In the genomic region with DNA sequence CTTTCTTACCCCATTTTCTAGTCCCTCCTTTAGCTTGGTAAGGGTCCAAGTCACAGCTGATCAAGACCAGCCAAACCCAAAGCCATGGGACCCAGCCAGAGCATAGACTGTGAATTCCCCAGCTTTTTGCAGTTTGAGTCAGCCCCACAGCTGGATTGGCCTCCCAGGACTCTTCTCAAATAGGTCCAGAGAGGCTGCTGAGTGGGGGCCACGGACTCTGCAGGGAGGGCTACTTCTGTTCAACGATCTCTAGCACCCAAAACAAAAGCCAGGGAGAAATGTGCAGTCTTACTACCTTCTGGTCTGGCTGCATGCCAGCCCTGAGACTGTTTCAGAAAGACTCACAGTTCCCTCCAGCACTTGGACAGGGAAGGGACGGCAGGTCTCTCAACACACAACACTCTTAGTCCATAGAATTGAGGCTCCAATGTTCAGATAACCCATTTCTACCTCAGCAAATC, we compare ENCODE assay signal across 8 cellular contexts. TPM values are rescaled to one million over a fixed set of nuclear protein-coding genes. Genes with fewer than 3 reads are reported as not detected.
A peak's percentile ranks its signal among the peaks of the same experiment; 100 is the strongest.
DNase-seq lines count a peak whose midpoint lies in the region; ATAC-seq, FAIRE-seq and TF ChIP-seq lines count a peak whose summit lies in the region.

No MANE protein-coding gene starts in this region.

- H3K4me1 Mint-ChIP-seq in activated CD4-positive, alpha-beta memory T cell treated with anti-CD3 and anti-CD28 coated beads, Interleukin-2, amount 10 ng/mL, durations not matched to agents 7 days and 5 days = peaks cover 61% of the 10 kb centered on the region

- H3K27ac Mint-ChIP-seq in activated CD4-positive, alpha-beta memory T cell treated with anti-CD3 and anti-CD28 coated beads, Interleukin-2, amount 10 ng/mL, durations not matched to agents 7 days and 5 days = peak overlapping the region; percentile 81

- peaks cover 45% of the 10 kb centered on the region for H3K36me3 Mint-ChIP-seq in activated CD4-positive, alpha-beta memory T cell treated with anti-CD3 and anti-CD28 coated beads, Interleukin-2, amount 10 ng/mL, durations not matched to agents 7 days and 5 days (ENCODE audit: low read depth)

- POLR2A ChIA-PET in activated CD4-positive, alpha-beta memory T cell treated with anti-CD3 and anti-CD28 coated beads, Interleukin-2, amount 10 ng/mL, durations not matched to agents 7 days and 5 days (lab: Charles Lee) = interaction anchor here (0.9 to 10.2 kb wide), 4 partner anchors 10 to 84 kb away, joined by 3 to 205 read pairs (median 24); a partner anchor contains a TSS

- H3K9me3 ChIP-seq in gastroesophageal sphincter = no peaks in the 10 kb centered on the region

- DNase-seq in AG09319 (ENCODE audit: extremely low read depth, low read depth) (peak; percentile 64), GM19239 (ENCODE audit: insufficient read length, low spot score) (no peak), iris pigment epithelial cell (ENCODE audit: low read depth) (peak; percentile 58), T1000 (lab: John Stamatoyannopoulos, UW) (no peak), NCI-H2171 (lab: John Stamatoyannopoulos, UW) (no peak)
- no peak for DNase-seq in activated CD4-positive, alpha-beta memory T cell treated with anti-CD3 and anti-CD28 coated beads, Interleukin-2, amount 10 ng/mL, durations not matched to agents 7 days and 5 days

- CTCF ChIA-PET in activated CD4-positive, alpha-beta memory T cell treated with anti-CD3 and anti-CD28 coated beads, Interleukin-2, amount 10 ng/mL, durations not matched to agents 7 days and 5 days (lab: Charles Lee) = interaction anchor here (0.9 to 2.0 kb wide), 7 partner anchors 10 to 96 kb away, joined by 3 to 5 read pairs (median 4); no protein-coding TSS in a partner anchor

- H3K27ac ChIP-seq in gastroesophageal sphincter = no peak overlapping the region

- no peak overlapping the region for H3K4me3 ChIP-seq in gastroesophageal sphincter

- H3K4me3 Mint-ChIP-seq in activated CD4-positive, alpha-beta memory T cell treated with anti-CD3 and anti-CD28 coated beads, Interleukin-2, amount 10 ng/mL, durations not matched to agents 7 days and 5 days = peak overlapping the region; percentile 96

- no peak for ATAC-seq in GM18909 (IDR thresholded peaks at IDR 0.05; ENCODE audit: poor library complexity, unreplicated experiment)
- ATAC-seq in gastroesophageal sphincter = no peak

- WGBS in gastroesophageal sphincter (ENCODE audit: low coverage in 1 of 2), 2 donors = 24% methylated on average over 2 of the region's 3 CpGs; no CpG with 5 or more reads in 1 of the 2 donors

- no peaks in the 10 kb centered on the region for H3K36me3 ChIP-seq in gastroesophageal sphincter

- no peak for TF ChIP-seq EP300 in gastroesophageal sphincter (IDR thresholded peaks at IDR 0.05)

- H3K9me3 Mint-ChIP-seq in activated CD4-positive, alpha-beta memory T cell treated with anti-CD3 and anti-CD28 coated beads, Interleukin-2, amount 10 ng/mL, durations not matched to agents 7 days and 5 days = no peaks in the 10 kb centered on the region

- TF ChIP-seq CTCF in AG09319 (IDR thresholded peaks at IDR 0.05; ENCODE audit: low read depth, low read length) = no peak
- TF ChIP-seq CTCF in gastroesophageal sphincter (IDR thresholded peaks at IDR 0.05) = no peak

- TF ChIP-seq POLR2A in gastroesophageal sphincter (IDR thresholded peaks at IDR 0.05) = no peak

- peaks cover 29% of the 10 kb centered on the region for H3K27me3 Mint-ChIP-seq in activated CD4-positive, alpha-beta memory T cell treated with anti-CD3 and anti-CD28 coated beads, Interleukin-2, amount 10 ng/mL, durations not matched to agents 7 days and 5 days

- FAIRE-seq in GM19239 (lab: Jason Lieb, UNC) = peak; percentile 72

- peaks cover 37% of the 10 kb centered on the region for H3K27me3 ChIP-seq in gastroesophageal sphincter

- peaks cover 0 to 29% (median 22%) of the 10 kb centered on the region in 3 donors for H3K4me1 ChIP-seq in gastroesophageal sphincter

RNA-seq across cellular contexts. Expression of a gene that starts 1.6 kb away (rescaled TPM):
- 10 to 100 TPM; 62.9 to 65.5 TPM for total RNA-seq in activated CD4-positive, alpha-beta memory T cell treated with anti-CD3 and anti-CD28 coated beads, Interleukin-2, amount 10 ng/mL, durations not matched to agents 7 days and 5 days
- total RNA-seq in gastroesophageal sphincter = 1 to 10 TPM; 1.2 to 5.5 (median 1.6) TPM

Comparison
In these comparisons a context has a peak if more than half of its experiments do, and no peak if none do; other contexts are left out.
1. DNase-seq: peak in AG09319 (single experiment) and iris pigment epithelial cell (single experiment); none in GM19239 (single experiment), activated CD4-positive, alpha-beta memory T cell treated with anti-CD3 and anti-CD28 coated beads, Interleukin-2, amount 10 ng/mL, durations not matched to agents 7 days and 5 days (single experiment), T1000 (single experiment) and NCI-H2171 (single experiment).
2. RNA of a gene that starts 1.6 kb away (total RNA-seq): 62.9 to 65.5 TPM in activated CD4-positive, alpha-beta memory T cell treated with anti-CD3 and anti-CD28 coated beads, Interleukin-2, amount 10 ng/mL, durations not matched to agents 7 days and 5 days; 1.2 to 5.5 TPM in gastroesophageal sphincter; every median in the first group is over 4 times any median in the second.